In the genomic region with DNA sequence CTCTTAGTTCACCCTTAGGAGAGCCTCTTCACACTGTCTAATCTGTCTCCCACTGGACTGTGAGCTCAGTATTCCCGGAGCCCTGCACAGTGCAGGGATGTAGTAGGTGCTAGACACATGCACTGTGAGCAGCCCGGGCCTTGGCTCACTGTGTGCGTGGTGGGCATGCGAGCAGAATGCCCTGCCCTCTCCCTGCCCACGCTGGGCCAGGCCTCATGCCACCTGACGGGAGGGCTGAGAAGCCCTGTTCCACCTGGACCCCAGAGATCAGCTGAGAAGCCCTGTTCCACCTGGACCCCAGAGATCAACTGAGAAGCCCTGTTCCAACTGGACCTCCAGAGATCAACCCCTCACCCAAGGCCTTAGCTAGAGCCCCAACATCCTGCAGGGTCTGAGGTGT, we compare ENCODE assay signal across 17 cellular contexts. TPM values are rescaled to one million over a fixed set of nuclear protein-coding genes. Genes with fewer than 3 reads are reported as not detected.
A peak's percentile ranks its signal among the peaks of the same experiment; 100 is the strongest.
DNase-seq lines count a peak whose midpoint lies in the region; ATAC-seq and TF ChIP-seq lines count a peak whose summit lies in the region.
"Had no signal": no experiment of that assay in that cellular context is flagged by ENCODE, and none has a peak within 500 bp of the region (broad histone marks: within the 10 kb centered on the region; RNA-seq: fewer than 3 reads in every experiment).

No MANE protein-coding gene starts in this region.

- no peaks in the 10 kb centered on the region; a peak in 1 of 3 replicates for H3K36me3 ChIP-seq in HEK293 (ENCODE audit: control insufficient read depth in 2 of 2, insufficient read depth in 1 of 2, low read length in 2 of 2)
- H3K36me3 ChIP-seq in mesenchymal stem cell (ENCODE audit: control insufficient read depth in 1 of 2, insufficient read depth in 2 of 2, low read depth in 1 of 2, low read length in 2 of 2), result peaks cover 0 to 11% of the 10 kb centered on the region in 2 experiments
- no peaks in the 10 kb centered on the region for H3K36me3 ChIP-seq in SK-N-SH (replicated peaks in 1 of 2; ENCODE audit: control insufficient read depth in 1 of 2, insufficient read depth in 2 of 2, low read length in 1 of 2)

- H3K4me3 Mint-ChIP-seq in T-helper 2 cell treated with Interferon-gamma antibody and Interleukin-4, amounts not matched to agents 5 μg/mL and 100 μg/mL, for 36 hours, result no peak overlapping the region
- H3K4me3 Mint-ChIP-seq: CD14-positive monocyte; CD8-positive, alpha-beta T cell; HFFc6 had no signal

- H3K9me3 ChIP-seq in HEK293 (ENCODE audit: control insufficient read depth, insufficient read depth, low read depth, low read length) (no peaks in the 10 kb centered on the region), mesenchymal stem cell (ENCODE audit: control insufficient read depth, low read length) (no peaks in the 10 kb centered on the region), SK-N-SH (no peaks in the 10 kb centered on the region)

- no peaks in the 10 kb centered on the region for H3K36me3 Mint-ChIP-seq in T-helper 2 cell treated with Interferon-gamma antibody and Interleukin-4, amounts not matched to agents 5 μg/mL and 100 μg/mL, for 36 hours (ENCODE audit: low read depth)
- H3K36me3 Mint-ChIP-seq: CD8-positive, alpha-beta T cell had no signal

- POLR2A ChIA-PET in HEK293 (lab: Yijun Ruan, JAX) (no interaction called here), SK-N-SH (lab: Yijun Ruan, JAX) (interaction anchor here (1.8 kb wide), 1 partner anchor 11 kb away, joined by 4 read pairs; a partner anchor contains a TSS)

- no peak overlapping the region for H3K18ac ChIP-seq in mesenchymal stem cell (ENCODE audit: low read depth in 1 of 2, low read length in 2 of 2)

- ATAC-seq in GM21717 (IDR thresholded peaks at IDR 0.05; ENCODE audit: unreplicated experiment) (no peak), GM19023 (IDR thresholded peaks at IDR 0.05; ENCODE audit: unreplicated experiment) (no peak)
- ATAC-seq: CD8-positive, alpha-beta T cell had no signal

- peaks cover 2% of the 10 kb centered on the region for H3F3A ChIP-seq in SK-N-SH (replicated peaks; ENCODE audit: insufficient read depth)

- H3K27me3 ChIP-seq in mesenchymal stem cell (ENCODE audit: control insufficient read depth in 1 of 2, insufficient read depth in 1 of 2, low read length in 2 of 2) (no peaks in the 10 kb centered on the region), SK-N-SH (ENCODE audit: insufficient read depth) (no peaks in the 10 kb centered on the region)

- no peaks in the 10 kb centered on the region for H3K79me1 ChIP-seq in mesenchymal stem cell (replicated peaks; ENCODE audit: low read length, poor library complexity, severe bottlenecking)

- no peak overlapping the region for H2BK15ac ChIP-seq in mesenchymal stem cell (ENCODE audit: low read depth, poor library complexity, severe bottlenecking)

- TF ChIP-seq EP300 in SK-N-SH (IDR thresholded peaks at IDR 0.05; ENCODE audit: borderline replicate concordance in 1 of 2, low read depth in 1 of 2, low read length in 1 of 2), result no peak

- peak overlapping the region; percentile 20 for H3K27ac Mint-ChIP-seq in T-helper 2 cell treated with Interferon-gamma antibody and Interleukin-4, amounts not matched to agents 5 μg/mL and 100 μg/mL, for 36 hours
- H3K27ac Mint-ChIP-seq: CD14-positive monocyte; CD8-positive, alpha-beta T cell; HFFc6 had no signal

- H3K9me2 ChIP-seq in SK-N-SH, result no peaks in the 10 kb centered on the region

- H3K14ac ChIP-seq in mesenchymal stem cell (ENCODE audit: low read length in 2 of 2), result peak overlapping the region in 1 of 2 experiments; percentile 13

- H2AFZ ChIP-seq in mesenchymal stem cell (ENCODE audit: low read depth, low read length), result no peak overlapping the region
- H2AFZ ChIP-seq in SK-N-SH (ENCODE audit: low read depth), result no peak overlapping the region

- no peak overlapping the region for H3K4me3 ChIP-seq in HEK293 (ENCODE audit: low read depth, low read length)
- no peak overlapping the region for H3K4me3 ChIP-seq in mesenchymal stem cell (ENCODE audit: insufficient read depth in 1 of 2, low read depth in 1 of 2, low read length in 2 of 2)
- no peak overlapping the region for H3K4me3 ChIP-seq in SK-N-SH (ENCODE audit: low read depth in 2 of 2, low read length in 1 of 2)

- CTCF ChIA-PET in HEK293 (lab: Yijun Ruan, JAX), result interaction anchor here (0.5 to 1.4 kb wide), 4 partner anchors 9 to 305 kb away, joined by 3 to 11 read pairs (median 5); no protein-coding TSS in a partner anchor
- CTCF ChIA-PET in SK-N-SH (lab: Yijun Ruan, JAX), result interaction anchor here (1.6 to 26.0 kb wide), 4 partner anchors 18 to 392 kb away, joined by 6 to 537 read pairs (median 74); no protein-coding TSS in a partner anchor

- no peak overlapping the region for H2AK5ac ChIP-seq in mesenchymal stem cell (ENCODE audit: low read length, severe bottlenecking)

- H3K4me2 ChIP-seq in mesenchymal stem cell (ENCODE audit: low read length, poor library complexity, severe bottlenecking) (no peak overlapping the region), SK-N-SH (no peak overlapping the region)

- no peak overlapping the region for H3K4ac ChIP-seq in mesenchymal stem cell (ENCODE audit: low read depth in 1 of 2, low read length in 2 of 2)

- H3K27ac ChIP-seq in HEK293 (ENCODE audit: extremely low read depth, low read depth, low read length), result 0 out of 2 replicates have a peak overlapping the region, but pooled peaks have one; percentile 16
- H3K27ac ChIP-seq in mesenchymal stem cell (ENCODE audit: low read length, poor library complexity, severe bottlenecking), result no peak overlapping the region
- H3K27ac ChIP-seq in SK-N-SH (ENCODE audit: low read depth in 2 of 2, low read length in 1 of 2), result no peak overlapping the region
- H3K27ac ChIP-seq: 22Rv1 had no signal

- DNase-seq in T-helper 2 cell treated with Interferon-gamma antibody and Interleukin-4, amounts not matched to agents 5 μg/mL and 100 μg/mL, for 36 hours (ENCODE audit: low spot score), result no peak
- DNase-seq in T-helper 2 cell (no peak), mesenchymal stem cell (no peak), SK-N-SH (no peak)
- DNase-seq: CD8-positive, alpha-beta T cell; COR-L47; DND-41; GDM1; HFFc6; IMR-90; KBM-7 had no signal

- no peak overlapping the region for H4K8ac ChIP-seq in mesenchymal stem cell (ENCODE audit: low read length)

- no peak for TF ChIP-seq RAD21 in SK-N-SH (IDR thresholded peaks at IDR 0.05; ENCODE audit: low read length)

- H3K4me1 Mint-ChIP-seq in T-helper 2 cell treated with Interferon-gamma antibody and Interleukin-4, amounts not matched to agents 5 μg/mL and 100 μg/mL, for 36 hours (ENCODE audit: low read depth), result no peaks in the 10 kb centered on the region

- H3K27me3 Mint-ChIP-seq in T-helper 2 cell treated with Interferon-gamma antibody and Interleukin-4, amounts not matched to agents 5 μg/mL and 100 μg/mL, for 36 hours (ENCODE audit: low read depth), result no peaks in the 10 kb centered on the region

- H2BK12ac ChIP-seq in mesenchymal stem cell (ENCODE audit: low read length in 2 of 2), result no peak overlapping the region

- H4K20me1 ChIP-seq in SK-N-SH (ENCODE audit: insufficient read depth), result no peaks in the 10 kb centered on the region

- H3K23ac ChIP-seq in mesenchymal stem cell (ENCODE audit: low read length in 2 of 2), result no peak overlapping the region

- no peak overlapping the region for H3K9ac ChIP-seq in mesenchymal stem cell (ENCODE audit: low read length)
- no peak overlapping the region for H3K9ac ChIP-seq in SK-N-SH

- H3K4me1 ChIP-seq in HEK293 (ENCODE audit: control insufficient read depth, insufficient read depth, low read length) (no peaks in the 10 kb centered on the region), mesenchymal stem cell (ENCODE audit: control insufficient read depth, insufficient read depth, low read depth, low read length) (peaks cover 8% of the 10 kb centered on the region), SK-N-SH (ENCODE audit: control insufficient read depth in 1 of 2, insufficient read depth in 2 of 2, low read depth in 1 of 2, low read length in 1 of 2) (no peaks in the 10 kb centered on the region; a peak in 1 of 4 replicates)

- H2BK120ac ChIP-seq in mesenchymal stem cell (ENCODE audit: low read depth, low read length), result no peak overlapping the region

- H3K9me3 Mint-ChIP-seq in T-helper 2 cell treated with Interferon-gamma antibody and Interleukin-4, amounts not matched to agents 5 μg/mL and 100 μg/mL, for 36 hours, result no peaks in the 10 kb centered on the region
- H3K9me3 Mint-ChIP-seq: CD14-positive monocyte; CD8-positive, alpha-beta T cell; HFFc6 had no signal

- H2BK5ac ChIP-seq in mesenchymal stem cell (ENCODE audit: low read depth, low read length, poor library complexity, severe bottlenecking), result no peak overlapping the region

- no peak for TF ChIP-seq CTCF in HEK293 (tag by site-specific recombination; IDR thresholded peaks at IDR 0.05)
- TF ChIP-seq CTCF in SK-N-SH (IDR thresholded peaks at IDR 0.05), result no peak

- 85% methylated on average over 6 of the region's 6 CpGs for WGBS in mesenchymal stem cell
- 100% methylated on average over 1 of the region's 6 CpGs for whole genome bisulfite sequencing in SK-N-SH (ENCODE audit: low lambda C conversion rate)

- H4K91ac ChIP-seq in mesenchymal stem cell (ENCODE audit: low read length), result peak overlapping the region; percentile 3

- no peaks in the 10 kb centered on the region for H3K79me2 ChIP-seq in SK-N-SH (ENCODE audit: insufficient read depth)

TF ChIP-seq in HEK293, 187 proteins besides CTCF, POLR2A, EP300 and RAD21 (continues in another document):
- TF ChIP-seq ZNF785 (tag by site-specific recombination; IDR thresholded peaks at IDR 0.05), result no peak
- no peak for TF ChIP-seq ZNF677 (tag by site-specific recombination; IDR thresholded peaks at IDR 0.05)

TF ChIP-seq in SK-N-SH, 30 proteins besides CTCF, POLR2A, EP300 and RAD21:
- no peak for TF ChIP-seq JUND (IDR thresholded peaks at IDR 0.05)

RNA-seq across cellular contexts. Expression of a gene that starts 10.9 kb away (rescaled TPM):
- polyA plus RNA-seq in mesenchymal stem cell (2013, experiment 1 of 2), result 0.41 TPM
- polyA plus RNA-seq in mesenchymal stem cell (2013, experiment 2 of 2), result 0.52 TPM
- polyA plus RNA-seq in SK-N-SH (2012; rRNA removed), result 2.5 and 4.4 TPM in 2 replicates
- polyA plus RNA-seq in SK-N-SH (2012; cell fraction: cytosol; rRNA removed), result 1.2 and 2.1 TPM in 2 replicates
- 12.2 and 14.8 TPM in 2 replicates for polyA plus RNA-seq in SK-N-SH (2012; cell fraction: nucleus; rRNA removed)
- polyA plus RNA-seq: CD14-positive monocyte had no signal

RNA-seq across cellular contexts. Expression of a gene that starts 30.4 kb away (rescaled TPM):
- polyA plus RNA-seq in mesenchymal stem cell (2013, experiment 1 of 2), result 47.5 TPM
- polyA plus RNA-seq in mesenchymal stem cell (2013, experiment 2 of 2), result 47.1 TPM
- 92.3 and 117 TPM in 2 replicates for polyA plus RNA-seq in SK-N-SH (2012; rRNA removed)
- 70.2 and 89.3 TPM in 2 replicates for polyA plus RNA-seq in SK-N-SH (2012; cell fraction: cytosol; rRNA removed)
- 139 and 143 TPM in 2 replicates for polyA plus RNA-seq in SK-N-SH (2012; cell fraction: nucleus; rRNA removed)

RNA-seq across cellular contexts. Expression of a gene that starts 36.2 kb away (rescaled TPM):
- polyA plus RNA-seq in mesenchymal stem cell (2013, experiment 1 of 2), result not detected
- not detected for polyA plus RNA-seq in mesenchymal stem cell (2013, experiment 2 of 2)
- not detected in 2 replicates for polyA plus RNA-seq in SK-N-SH (2012; rRNA removed)
- not detected in 2 replicates for polyA plus RNA-seq in SK-N-SH (2012; cell fraction: cytosol; rRNA removed)
- polyA plus RNA-seq in SK-N-SH (2012; cell fraction: nucleus; rRNA removed), result 0.02 TPM in 1 of 2 replicates, not detected in the other
- polyA plus RNA-seq: BJ, CD14-positive monocyte, IMR-90 had no signal

RNA-seq across cellular contexts. Expression of a gene that starts 43.3 kb away (rescaled TPM):
- 6.4 TPM for polyA plus RNA-seq in mesenchymal stem cell (2013, experiment 1 of 2)
- polyA plus RNA-seq in mesenchymal stem cell (2013, experiment 2 of 2), result 6.8 TPM
- 2.3 and 4.4 TPM in 2 replicates for polyA plus RNA-seq in SK-N-SH (2012; rRNA removed)
- polyA plus RNA-seq in SK-N-SH (2012; cell fraction: cytosol; rRNA removed), result 2.0 and 3.5 TPM in 2 replicates
- 2.6 and 3.5 TPM in 2 replicates for polyA plus RNA-seq in SK-N-SH (2012; cell fraction: nucleus; rRNA removed)
- polyA plus RNA-seq: CD14-positive monocyte had no signal
